In genomic region chr7:3579638-3580219, GRCh38 we compare ENCODE assay signal across 21 cellular contexts.
"Had no signal": no experiment of that assay in that cellular context is flagged by ENCODE, and none has a peak within 500 bp of the region (broad histone marks: within the 10 kb centered on the region; RNA-seq: fewer than 3 reads in every experiment).

No MANE protein-coding gene starts in this region.

- H3K9me2 ChIP-seq: SK-N-SH had no signal

- ATAC-seq: HepG2, Panc1 had no signal

- H3K9ac ChIP-seq: SK-N-SH had no signal

- DNase-seq: IMR-90, Karpas-422, KG1, MM.1S, MV-4-11, NCI-H1048, NCI-H1105, NCI-H1417, NCI-H1436 treated with DMSO at 0.1 percent for 48 hours, NCI-H1694, NCI-H187 treated with DMSO at 0.1 percent for 48 hours, NCI-H2029 treated with DMSO at 0.1 percent for 48 hours, NCI-H2171 treated with DMSO at 0.1 percent for 48 hours, NCI-H524 treated with DMSO at 0.1 percent for 48 hours, NCI-H69, NCI-H774, SHP77, SK-N-SH had no signal

- H3K4me2 ChIP-seq: SK-N-SH had no signal

- H3K27ac ChIP-seq: RWPE1 had no signal
